ENCODE assay signal across 8 cellular contexts in the genomic region with DNA sequence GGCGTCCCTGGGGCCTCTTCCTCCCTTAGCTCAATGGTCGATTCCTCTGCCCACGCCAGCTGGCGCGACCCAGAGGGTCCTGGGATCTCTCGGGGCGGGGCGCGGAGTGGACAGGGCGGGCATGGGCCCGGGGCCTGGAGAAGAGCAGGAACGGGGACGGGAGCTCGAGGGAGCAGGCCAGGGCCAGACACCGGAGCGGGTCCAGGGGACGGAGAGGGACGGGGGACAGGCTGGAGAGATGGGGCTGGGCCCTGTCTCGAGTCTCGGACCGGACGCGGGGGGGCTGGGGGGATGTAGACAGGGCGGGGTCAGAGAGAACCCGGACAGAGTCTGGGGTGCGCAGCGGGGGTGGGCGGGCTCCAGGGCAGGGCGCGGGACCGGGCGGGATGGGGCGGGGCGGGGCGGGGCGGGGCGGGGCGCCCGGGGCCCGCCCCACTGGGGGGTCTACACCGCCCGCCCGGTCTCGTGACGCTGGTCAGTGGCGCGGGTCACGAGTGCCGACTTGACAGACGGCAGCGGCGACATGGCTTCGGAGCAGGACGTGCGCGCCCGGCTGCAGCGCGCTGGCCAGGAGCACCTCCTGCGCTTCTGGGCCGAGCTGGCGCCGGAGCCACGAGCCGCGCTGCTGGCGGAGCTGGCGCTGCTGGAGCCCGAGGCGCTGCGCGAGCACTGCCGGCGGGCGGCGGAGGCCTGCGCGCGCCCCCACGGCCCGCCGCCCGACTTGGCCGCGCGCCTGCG. TPM values are rescaled to one million over a fixed set of nuclear protein-coding genes. Genes with fewer than 3 reads are reported as not detected.
DNase-seq lines count a peak whose midpoint lies in the region; ATAC-seq and TF ChIP-seq lines count a peak whose summit lies in the region.

A gene with protein sequence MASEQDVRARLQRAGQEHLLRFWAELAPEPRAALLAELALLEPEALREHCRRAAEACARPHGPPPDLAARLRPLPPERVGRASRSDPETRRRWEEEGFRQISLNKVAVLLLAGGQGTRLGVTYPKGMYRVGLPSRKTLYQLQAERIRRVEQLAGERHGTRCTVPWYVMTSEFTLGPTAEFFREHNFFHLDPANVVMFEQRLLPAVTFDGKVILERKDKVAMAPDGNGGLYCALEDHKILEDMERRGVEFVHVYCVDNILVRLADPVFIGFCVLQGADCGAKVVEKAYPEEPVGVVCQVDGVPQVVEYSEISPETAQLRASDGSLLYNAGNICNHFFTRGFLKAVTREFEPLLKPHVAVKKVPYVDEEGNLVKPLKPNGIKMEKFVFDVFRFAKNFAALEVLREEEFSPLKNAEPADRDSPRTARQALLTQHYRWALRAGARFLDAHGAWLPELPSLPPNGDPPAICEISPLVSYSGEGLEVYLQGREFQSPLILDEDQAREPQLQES (plus strand): TSS at position 508 of the 738 bp plus-strand sequence. CDS start 16 bp downstream, at position 524.

- no peak within 1 kb of the TSS for H2BK5ac ChIP-seq in H9 (ENCODE audit: insufficient read length, low read length)

- no peak within 1 kb of the TSS for H3K14ac ChIP-seq in H9 (ENCODE audit: insufficient read depth, low read length)

- H2BK20ac ChIP-seq in H9 (ENCODE audit: low read depth, low read length, poor library complexity, severe bottlenecking): no peak within 1 kb of the TSS

- in situ Hi-C loops in G401 (cut with HindIII; ENCODE audit: low sequenced_read_pairs): no loop called here

- H3K4me2 ChIP-seq in H9 (ENCODE audit: insufficient read depth, insufficient read length, low read length): peak within 1 kb of the TSS; percentile 77

- peaks cover 3% of the 10 kb centered on the region for H4K20me1 ChIP-seq in H9 (ENCODE audit: control insufficient read depth, insufficient read depth, insufficient read length)

- H3K27me3 ChIP-seq in H9 (ENCODE audit: insufficient read depth, low read length) (peaks cover 7% of the 10 kb centered on the region; the same call in 1 of the 2 replicates), muscle layer of duodenum (ENCODE audit: low read depth, low read length) (no peaks in the 10 kb centered on the region), testis (no peaks in the 10 kb centered on the region)

- no peak within 1 kb of the TSS for H3K18ac ChIP-seq in H9 (ENCODE audit: insufficient read length, low read depth, low read length)

- no peaks in the 10 kb centered on the region; a peak in 1 of 5 replicates for H3K9me3 Mint-ChIP-seq in H9

- DNase-seq in G401 (ENCODE audit: low spot score) (no peak), H9 (peak; percentile 72), NCI-H226 (peak; percentile 34), fibroblast of gingiva (ENCODE audit: low read depth) (peak; percentile 80), testis (peak; percentile 80)
- DNase-seq in activated T-cell treated with anti-CD3 and anti-CD28 coated beads, Interleukin-2, amount 50 U/mL, for 48 hours: peak; percentile 62 to 74

- H3K4ac ChIP-seq in H9 (ENCODE audit: low read depth, low read length): no peak within 1 kb of the TSS

- H3K36me3 ChIP-seq in muscle layer of duodenum (ENCODE audit: control insufficient read depth in 1 of 2, insufficient read depth in 2 of 2, low read length in 2 of 2) (peaks cover 7 to 11% of the 10 kb centered on the region in 2 donors), testis (ENCODE audit: low read depth, missing control alignments) (no peaks in the 10 kb centered on the region)

- H3K9ac ChIP-seq in H9 (ENCODE audit: extremely low read depth, insufficient read length, low read length): no peak within 1 kb of the TSS

- H4K5ac ChIP-seq in H9 (ENCODE audit: insufficient read length, low read depth, low read length): no peak within 1 kb of the TSS

- TF ChIP-seq POLR2A in testis (IDR thresholded peaks at IDR 0.05): no peak

- H4K8ac ChIP-seq in H9 (replicated peaks; ENCODE audit: insufficient read length, low read depth, low read length): no peak within 1 kb of the TSS

- no peaks in the 10 kb centered on the region for H3K79me1 ChIP-seq in H9 (ENCODE audit: insufficient read depth, low read depth, low read length, poor library complexity, severe bottlenecking)

- no peak for ATAC-seq in GM21717 (IDR thresholded peaks at IDR 0.05; ENCODE audit: unreplicated experiment)

- WGBS in H9 (ENCODE audit: extremely low coverage, insufficient read length, low lambda C conversion rate): no CpG with 5 or more reads among the region's 87 CpGs
- 2 to 19% methylated on average over 2 to 55 of the region's 87 CpGs for WGBS in testis, 2 donors

- H3K27me3 Mint-ChIP-seq in H9 (ENCODE audit: low read depth): peaks cover 48% of the 10 kb centered on the region

- TF ChIP-seq CTCF in H9 (conservative IDR thresholded peaks at IDR 0.05) (no peak), testis (IDR thresholded peaks at IDR 0.05) (no peak)

- no peak within 1 kb of the TSS for H2AFZ ChIP-seq in H9 (ENCODE audit: low read length)

- peaks cover 17% of the 10 kb centered on the region for H3K23me2 ChIP-seq in H9 (ENCODE audit: insufficient read length, low read depth, low read length, poor library complexity, severe bottlenecking)

- H2AK5ac ChIP-seq in H9 (ENCODE audit: insufficient read length, low read length): no peak within 1 kb of the TSS

- H3K4me3 ChIP-seq in muscle layer of duodenum (ENCODE audit: low read depth in 1 of 2, low read length in 2 of 2): peak within 1 kb of the TSS; percentile 26 to 71
- peak within 1 kb of the TSS; percentile 56 to 67 for H3K4me3 ChIP-seq in testis

- no peak within 1 kb of the TSS for H3K56ac ChIP-seq in H9 (ENCODE audit: insufficient read length, low read depth, low read length)

- H3K4me1 ChIP-seq in H9 (ENCODE audit: insufficient read depth, low read length): peaks cover 3% of the 10 kb centered on the region; the same call in 1 of the 2 replicates
- peaks cover 0 to 21% of the 10 kb centered on the region in 2 donors for H3K4me1 ChIP-seq in muscle layer of duodenum (ENCODE audit: control insufficient read depth in 1 of 2, insufficient read depth in 2 of 2, low read length in 2 of 2)
- peaks cover 17% of the 10 kb centered on the region for H3K4me1 ChIP-seq in testis

- peaks cover 11 to 22% of the 10 kb centered on the region in 2 experiments for H3K4me1 Mint-ChIP-seq in H9

- no peak within 1 kb of the TSS for H3K23ac ChIP-seq in H9 (ENCODE audit: insufficient read length, low read depth, low read length)

- no peak within 1 kb of the TSS for H2BK12ac ChIP-seq in H9 (ENCODE audit: insufficient read length, low read depth, low read length)

- no peak within 1 kb of the TSS for H2BK15ac ChIP-seq in H9 (ENCODE audit: low read depth, low read length)

- no peak within 1 kb of the TSS for H2BK120ac ChIP-seq in H9 (ENCODE audit: low read depth, low read length, poor library complexity, severe bottlenecking)

- peak within 1 kb of the TSS; percentile 60 to 76 for H3K4me3 Mint-ChIP-seq in H9

- no peak within 1 kb of the TSS for H4K91ac ChIP-seq in H9 (ENCODE audit: insufficient read length, low read depth, low read length)

- H3K9me3 ChIP-seq in H9 (ENCODE audit: control insufficient read depth, low read depth, low read length): no peaks in the 10 kb centered on the region
- H3K9me3 ChIP-seq in muscle layer of duodenum (ENCODE audit: control insufficient read depth in 1 of 2, low read length in 2 of 2): no peaks in the 10 kb centered on the region
- no peaks in the 10 kb centered on the region for H3K9me3 ChIP-seq in testis

- no peaks in the 10 kb centered on the region for H3K79me2 ChIP-seq in H9 (ENCODE audit: insufficient read depth, low read length)

- no peak within 1 kb of the TSS for H3T11ph ChIP-seq in H9 (ENCODE audit: low read length)

- intact Hi-C loops in testis (cut with DNase I; ENCODE audit: low total_unique reads): no loop called here

- H3K36me3 Mint-ChIP-seq in H9 (ENCODE audit: insufficient read depth in 1 of 3, low read depth in 3 of 3): no peaks in the 10 kb centered on the region; a peak in 1 of 7 replicates

- H3K27ac Mint-ChIP-seq in H9: no peak within 1 kb of the TSS

- H3K27ac ChIP-seq in H9 (ENCODE audit: insufficient read length, low read depth, low read length): no peak within 1 kb of the TSS
- H3K27ac ChIP-seq in muscle layer of duodenum (ENCODE audit: low read length): no peak within 1 kb of the TSS
- peak within 1 kb of the TSS in 1 of 2 donors; percentile 44 for H3K27ac ChIP-seq in testis

RNA-seq across cellular contexts. Expression of the gene that starts here (rescaled TPM):
- 28.9 and 34.7 TPM in 2 replicates for total RNA-seq in G401 (2014; rRNA removed; shearing (Covaris generic))
- total RNA-seq in H9 (2021): 5.6 and 6.6 TPM in 2 replicates
- 10 to 100 TPM in 1 of 2 donors, 1 to 10 TPM in 1; 7.2 to 10.1 TPM for total RNA-seq in testis
- polyA plus RNA-seq in testis (ENCODE audit: insufficient read depth, low read depth, low replicate concordance): 6.9 TPM
